20 cellular contexts compared by ENCODE assay signal in the genomic region with DNA sequence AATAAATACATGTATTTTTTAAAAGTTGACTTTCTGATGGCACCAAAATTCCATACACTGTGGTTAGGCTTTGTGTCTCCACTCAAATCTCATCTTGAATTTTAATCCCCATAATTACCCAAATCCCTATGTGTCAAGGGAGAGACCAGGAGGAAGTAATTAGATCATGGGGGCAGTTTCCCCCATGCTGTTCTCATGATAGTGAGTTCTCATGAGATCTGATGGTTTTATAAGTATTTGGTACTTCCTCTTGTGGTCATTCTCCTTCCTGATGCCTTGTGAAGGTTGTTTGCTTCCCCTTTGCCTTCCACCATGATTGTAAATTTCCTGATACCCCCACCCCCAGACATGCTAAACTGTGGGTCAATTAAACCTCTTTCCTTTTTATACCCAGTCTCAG.
"Had no signal": no experiment of that assay in that cellular context is flagged by ENCODE, and none has a peak within 500 bp of the region (broad histone marks: within the 10 kb centered on the region; RNA-seq: fewer than 3 reads in every experiment).

No MANE protein-coding gene starts in this region.

- H3K36me3 Mint-ChIP-seq: stimulated activated naive B cell treated with anti-CD40 and anti-IgM and Interleukin-4, amounts not matched to agents 10 μg/mL and 1 μg/mL and 100 μg/mL, for 72 hours had no signal

- H3K27ac Mint-ChIP-seq: stimulated activated naive B cell treated with anti-CD40 and anti-IgM and Interleukin-4, amounts not matched to agents 10 μg/mL and 1 μg/mL and 100 μg/mL, for 72 hours had no signal

- H3K4me3 ChIP-seq: esophagus muscularis mucosa, gastrocnemius medialis, heart right ventricle, right atrium auricular region, sigmoid colon, skin epidermis, testis, tibial nerve, upper lobe of right lung, vagina had no signal

- H3K27me3 Mint-ChIP-seq: naive B cell; stimulated activated naive B cell treated with anti-CD40 and anti-IgM and Interleukin-4, amounts not matched to agents 10 μg/mL and 1 μg/mL and 100 μg/mL, for 72 hours; stimulated activated naive CD8-positive, alpha-beta T cell treated with anti-CD3 and anti-CD28 coated beads, Interleukin-15, amount 100 ng/mL, for 72 hours had no signal

- ATAC-seq: gastrocnemius medialis; heart right ventricle; stimulated activated naive B cell treated with anti-CD40 and anti-IgM and Interleukin-4, amounts not matched to agents 10 μg/mL and 1 μg/mL and 100 μg/mL, for 72 hours; stimulated activated naive CD8-positive, alpha-beta T cell treated with anti-CD3 and anti-CD28 coated beads, Interleukin-15, amount 100 ng/mL, for 72 hours; upper lobe of right lung had no signal

- DNase-seq: effector memory CD4-positive, alpha-beta T cell; gastrocnemius medialis; heart right ventricle; hypothalamus; kidney glomerular epithelial cell; mesendoderm; naive B cell; posterior cingulate gyrus; sigmoid colon; stimulated activated CD4-positive, alpha-beta T cell treated with anti-CD3 and anti-CD28 coated beads, Interleukin-2, amount 100 ng/mL, for 24 hours; stimulated activated CD4-positive, alpha-beta T cell treated with anti-CD3 and anti-CD28 coated beads, Interleukin-4, amount 100 ng/mL, for 4 hours; stimulated activated naive B cell treated with anti-CD40 and anti-IgM and Interleukin-4, amounts not matched to agents 10 μg/mL and 1 μg/mL and 100 μg/mL, for 72 hours; stimulated activated naive CD8-positive, alpha-beta T cell treated with anti-CD3 and anti-CD28 coated beads, Interleukin-15, amount 100 ng/mL, for 72 hours; testis; upper lobe of right lung had no signal

- H3K4me1 Mint-ChIP-seq: stimulated activated naive CD8-positive, alpha-beta T cell treated with anti-CD3 and anti-CD28 coated beads, Interleukin-15, amount 100 ng/mL, for 72 hours had no signal

- H3K4me3 Mint-ChIP-seq: naive B cell; stimulated activated naive B cell treated with anti-CD40 and anti-IgM and Interleukin-4, amounts not matched to agents 10 μg/mL and 1 μg/mL and 100 μg/mL, for 72 hours; stimulated activated naive CD8-positive, alpha-beta T cell treated with anti-CD3 and anti-CD28 coated beads, Interleukin-15, amount 100 ng/mL, for 72 hours had no signal
